1 cellular context compared by ENCODE assay signal in the genomic region with DNA sequence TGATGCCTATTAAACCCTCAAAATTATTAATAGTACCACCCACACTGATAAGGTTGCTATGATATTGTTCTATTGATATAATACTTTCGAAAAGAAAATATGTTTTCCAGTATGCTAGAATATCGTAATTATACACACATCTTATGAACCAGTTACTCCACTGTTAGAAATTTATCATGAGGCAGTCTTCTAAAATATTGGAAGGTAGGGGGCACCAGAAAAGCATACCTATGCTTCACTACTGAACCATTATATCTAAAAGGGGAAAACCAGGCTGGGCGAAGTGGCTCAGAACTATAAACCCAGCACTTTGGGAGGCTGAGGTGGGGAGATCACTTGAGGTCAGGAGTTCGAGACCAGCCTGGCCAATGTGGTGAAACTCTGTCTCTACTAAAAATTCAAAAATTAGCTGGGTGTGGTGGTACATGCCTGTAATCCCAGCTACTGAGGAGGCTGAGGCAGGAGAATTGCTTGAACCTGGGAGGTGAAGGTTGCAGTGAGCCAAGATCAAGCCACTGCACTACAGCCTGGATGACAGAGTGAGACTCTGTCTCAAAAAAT.
A peak's percentile ranks its signal among the peaks of the same experiment; 100 is the strongest.
TF ChIP-seq lines count a peak whose summit lies in the region.

No MANE protein-coding gene starts in this region.

TF ChIP-seq in GM12878, 131 proteins besides CTCF, POLR2A, EP300 and RAD21:
- TF ChIP-seq ZNF217 (IDR thresholded peaks at IDR 0.05) (peak; percentile 97), NBN (IDR thresholded peaks at IDR 0.05) (0 out of 2 replicates have a peak, but pooled peaks have one; percentile 34), MLLT1 (IDR thresholded peaks at IDR 0.05) (0 out of 2 replicates have a peak, but pooled peaks have one; percentile 35), IKZF2 (IDR thresholded peaks at IDR 0.05) (peak in 1 of 2 experiments; percentile 13; a peak in 1 of 4 replicates), NR2F1 (conservative IDR thresholded peaks at IDR 0.05) (0 out of 2 replicates have a peak, but pooled peaks have one; percentile 29), ZNF24 (IDR thresholded peaks at IDR 0.05) (peak; percentile 49; the same call in 1 of the 2 replicates), SMC3 (IDR thresholded peaks at IDR 0.05; ENCODE audit: borderline replicate concordance, low read length) (peak; percentile 37; the same call in 1 of the 2 replicates), HDGF (IDR thresholded peaks at IDR 0.05) (peak; percentile 77; the same call in 1 of the 2 replicates)
- TF ChIP-seq, protein P1, sequence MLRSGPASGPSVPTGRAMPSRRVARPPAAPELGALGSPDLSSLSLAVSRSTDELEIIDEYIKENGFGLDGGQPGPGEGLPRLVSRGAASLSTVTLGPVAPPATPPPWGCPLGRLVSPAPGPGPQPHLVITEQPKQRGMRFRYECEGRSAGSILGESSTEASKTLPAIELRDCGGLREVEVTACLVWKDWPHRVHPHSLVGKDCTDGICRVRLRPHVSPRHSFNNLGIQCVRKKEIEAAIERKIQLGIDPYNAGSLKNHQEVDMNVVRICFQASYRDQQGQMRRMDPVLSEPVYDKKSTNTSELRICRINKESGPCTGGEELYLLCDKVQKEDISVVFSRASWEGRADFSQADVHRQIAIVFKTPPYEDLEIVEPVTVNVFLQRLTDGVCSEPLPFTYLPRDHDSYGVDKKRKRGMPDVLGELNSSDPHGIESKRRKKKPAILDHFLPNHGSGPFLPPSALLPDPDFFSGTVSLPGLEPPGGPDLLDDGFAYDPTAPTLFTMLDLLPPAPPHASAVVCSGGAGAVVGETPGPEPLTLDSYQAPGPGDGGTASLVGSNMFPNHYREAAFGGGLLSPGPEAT (IDR thresholded peaks at IDR 0.05; ENCODE audit: low read depth): peak; percentile 56; the same call in 1 of the 2 replicates
